In the genomic region with DNA sequence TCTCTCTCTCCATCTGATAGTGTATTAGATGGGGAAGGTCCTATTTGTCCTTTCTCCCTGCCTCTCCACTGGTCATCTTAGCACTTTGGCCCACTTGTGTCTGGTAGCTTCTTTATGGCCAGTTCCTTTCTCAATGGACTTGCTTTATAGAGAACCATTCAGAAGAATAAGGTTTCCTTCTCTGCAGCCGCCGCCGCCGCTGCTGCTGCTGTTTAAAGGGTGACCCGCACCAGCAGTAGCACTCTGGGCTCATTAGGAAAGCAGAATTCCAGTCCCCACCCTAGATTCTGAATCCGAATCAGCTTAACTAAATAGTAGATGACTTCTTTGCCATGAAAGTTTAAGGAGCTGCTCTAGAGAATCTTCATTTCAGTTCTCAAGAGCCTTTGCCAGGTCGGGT, we compare ENCODE assay signal across 35 cellular contexts.
"Had no signal": no experiment of that assay in that cellular context is flagged by ENCODE, and none has a peak within 500 bp of the region (broad histone marks: within the 10 kb centered on the region; RNA-seq: fewer than 3 reads in every experiment).

No MANE protein-coding gene starts in this region.

- H3K4me1 Mint-ChIP-seq: activated B cell treated with CpG ODN at 0.5 μM for 24 hours had no signal

- H3K36me3 ChIP-seq: ascending aorta, cardiac muscle cell had no signal

- DNase-seq: activated B cell treated with CpG ODN at 0.5 μM for 24 hours; activated CD4-positive, alpha-beta T cell treated with anti-CD3 and anti-CD28 coated beads for 48 hours; activated CD4-positive, alpha-beta T cell treated with anti-CD3 and anti-CD28 coated beads, Interleukin-2, amount 50 U/mL, for 4 hours; activated CD4-positive, CD25-positive, alpha-beta regulatory T cell treated with anti-CD3 and anti-CD28 coated beads, Interleukin-2, amount 50 U/mL, for 72 hours; activated CD8-positive, alpha-beta T cell treated with anti-CD3 and anti-CD28 coated beads for 36 hours; activated gamma-delta T cell treated with Interleukin-2 at 50 U/mL for 16 hours; activated naive CD4-positive, alpha-beta T cell treated with anti-CD3 and anti-CD28 coated beads for 36 hours; activated naive CD8-positive, alpha-beta T cell treated with anti-CD3 and anti-CD28 coated beads for 36 hours; activated T-cell treated with anti-CD3 and anti-CD28 coated beads for 4 hours; activated T-cell treated with anti-CD3 and anti-CD28 coated beads, Interleukin-2, amount 50 U/mL, for 4 hours; amygdala; Kasumi-1; KG1; MM.1S; MV-4-11; NCI-H1092; NCI-H1436 treated with DMSO at 0.1 percent for 48 hours; NCI-H1694 treated with DMSO at 0.1 percent for 48 hours; NCI-H2029; NCI-H345; NCI-H526; NCI-H748 treated with DMSO at 0.1 percent for 48 hours; NK-92 treated with Interleukin-12 subunit alpha and Interleukin-12 subunit beta, amount 100 ng/mL, for 24 hours; PC-9; SIG-M5; SW 1271; T-helper 1 cell; T-helper 2 cell; T-helper 9 cell had no signal

- H3K9me3 Mint-ChIP-seq: activated B cell treated with CpG ODN at 0.5 μM for 24 hours; activated CD8-positive, alpha-beta T cell treated with anti-CD3 and anti-CD28 coated beads for 36 hours; activated naive CD4-positive, alpha-beta T cell treated with anti-CD3 and anti-CD28 coated beads for 36 hours; activated naive CD8-positive, alpha-beta T cell treated with anti-CD3 and anti-CD28 coated beads for 36 hours; activated T-cell treated with anti-CD3 and anti-CD28 coated beads, Interleukin-2, amount 50 U/mL, for 4 hours; activated T-helper 1 cell treated with anti-CD3 and anti-CD28 coated beads, Interleukin-12 subunit alpha, Interleukin-12 subunit beta, Interleukin-2, Interleukin-4 antibody, amounts not matched to agents 30 ng/mL and 10 ng/mL and 1 ng/mL, durations not matched to agents 14 hours and 24 hours and 36 hours; central memory CD8-positive, alpha-beta T cell had no signal

- H3K27me3 Mint-ChIP-seq: activated CD8-positive, alpha-beta T cell treated with anti-CD3 and anti-CD28 coated beads for 36 hours; activated naive CD8-positive, alpha-beta T cell treated with anti-CD3 and anti-CD28 coated beads for 36 hours; central memory CD8-positive, alpha-beta T cell had no signal

- H3K9me3 ChIP-seq: ascending aorta had no signal

- H3K4me3 Mint-ChIP-seq: activated B cell treated with CpG ODN at 0.5 μM for 24 hours; activated CD8-positive, alpha-beta T cell treated with anti-CD3 and anti-CD28 coated beads for 36 hours; activated naive CD4-positive, alpha-beta T cell treated with anti-CD3 and anti-CD28 coated beads for 36 hours; activated naive CD8-positive, alpha-beta T cell treated with anti-CD3 and anti-CD28 coated beads for 36 hours; activated T-cell treated with anti-CD3 and anti-CD28 coated beads, Interleukin-2, amount 50 U/mL, for 4 hours; activated T-helper 1 cell treated with anti-CD3 and anti-CD28 coated beads, Interleukin-12 subunit alpha, Interleukin-12 subunit beta, Interleukin-2, Interleukin-4 antibody, amounts not matched to agents 30 ng/mL and 10 ng/mL and 1 ng/mL, durations not matched to agents 14 hours and 24 hours and 36 hours; central memory CD8-positive, alpha-beta T cell had no signal

- H3K27ac Mint-ChIP-seq: activated B cell treated with CpG ODN at 0.5 μM for 24 hours; activated CD8-positive, alpha-beta T cell treated with anti-CD3 and anti-CD28 coated beads for 36 hours; activated naive CD4-positive, alpha-beta T cell treated with anti-CD3 and anti-CD28 coated beads for 36 hours; activated naive CD8-positive, alpha-beta T cell treated with anti-CD3 and anti-CD28 coated beads for 36 hours; activated T-helper 1 cell treated with anti-CD3 and anti-CD28 coated beads, Interleukin-12 subunit alpha, Interleukin-12 subunit beta, Interleukin-2, Interleukin-4 antibody, amounts not matched to agents 30 ng/mL and 10 ng/mL and 1 ng/mL, durations not matched to agents 14 hours and 24 hours and 36 hours had no signal

- H3K4me3 ChIP-seq: ascending aorta, cardiac muscle cell, PC-9 had no signal

- H3K4me1 ChIP-seq: ascending aorta had no signal

- H3K27me3 ChIP-seq: ascending aorta had no signal

- H3K27ac ChIP-seq: ascending aorta, cardiac muscle cell, PC-9, RWPE1, VCaP had no signal
